In the genomic region with DNA sequence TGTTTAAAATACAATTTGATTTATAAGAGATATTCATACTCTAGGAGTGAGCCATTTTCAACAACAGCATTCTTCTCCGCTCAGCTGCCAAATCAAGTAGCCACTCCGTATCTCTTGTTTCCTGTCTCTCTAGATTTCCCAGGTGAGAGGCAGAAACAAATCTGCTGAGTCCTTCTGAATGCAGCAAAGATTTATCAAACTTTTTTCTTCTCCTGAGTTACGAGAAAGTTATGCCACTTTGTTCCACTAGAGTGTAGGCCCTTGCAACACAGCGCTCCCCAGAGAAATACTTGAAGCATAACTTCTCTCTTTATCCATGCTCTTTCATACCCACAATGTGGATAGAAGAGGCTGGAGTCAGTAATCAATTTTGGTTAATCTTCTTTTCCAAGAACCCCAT, we compare ENCODE assay signal across 22 cellular contexts.
DNase-seq lines count a peak whose midpoint lies in the region; ATAC-seq, FAIRE-seq and TF ChIP-seq lines count a peak whose summit lies in the region.
"Had no signal": no experiment of that assay in that cellular context is flagged by ENCODE, and none has a peak within 500 bp of the region (broad histone marks: within the 10 kb centered on the region; RNA-seq: fewer than 3 reads in every experiment).

No MANE protein-coding gene starts in this region.

- H4K5ac ChIP-seq in H1 (ENCODE audit: insufficient read length, low read depth, low read length) = no peak overlapping the region

- H3K9me3 ChIP-seq in H1 (ENCODE audit: insufficient read depth in 2 of 2, low read depth in 1 of 2, low read length in 1 of 2) (no peaks in the 10 kb centered on the region), neuronal stem cell (replicated peaks in 1 of 2; ENCODE audit: control insufficient read depth in 2 of 2, insufficient read depth in 1 of 2, low read depth in 1 of 2, low read length in 2 of 2) (no peaks in the 10 kb centered on the region), small intestine (ENCODE audit: control insufficient read depth, low read depth) (no peaks in the 10 kb centered on the region)
- H3K9me3 ChIP-seq: MG63, SK-N-SH had no signal

- H3K4me3 ChIP-seq in H1 (ENCODE audit: extremely low read depth in 1 of 4, insufficient read depth in 2 of 4, low read depth in 3 of 4, low read length in 4 of 4) = no peak overlapping the region
- H3K4me3 ChIP-seq in neuronal stem cell (ENCODE audit: low read length in 2 of 2) = no peak overlapping the region
- H3K4me3 ChIP-seq in small intestine (ENCODE audit: low read depth in 1 of 2, low read length in 2 of 2) = no peak overlapping the region
- H3K4me3 ChIP-seq: MG63 had no signal

- H3K36me3 ChIP-seq in H1 (ENCODE audit: control insufficient read depth in 2 of 4, insufficient read depth in 4 of 4, low read length in 3 of 4) (0 out of 8 replicates have a peak, but pooled peaks cover 0 to 5% (median 0%) of the 10 kb centered on the region in 4 experiments), neuronal stem cell (replicated peaks in 1 of 2; ENCODE audit: control insufficient read depth in 2 of 2, insufficient read depth in 2 of 2, low read length in 2 of 2) (no peaks in the 10 kb centered on the region), small intestine (ENCODE audit: control insufficient read depth in 2 of 2, insufficient read depth in 2 of 2, low read length in 2 of 2) (no peaks in the 10 kb centered on the region)
- H3K36me3 ChIP-seq: MG63 had no signal

- DNase-seq in Daoy (ENCODE audit: low read depth) (peak; percentile 1), HT-29 (ENCODE audit: low spot score) (peak; percentile 1), H1 (ENCODE audit: low read depth in 1 of 2, low spot score in 2 of 2) (no peak), neuronal stem cell (ENCODE audit: low spot score) (no peak), small intestine (no peak), left colon (no peak)
- DNase-seq: AML-193, DMS 273 treated with DMSO at 0.1 percent for 48 hours, GF-D8, GOT3, HFFc6, Karpas-422, MG63, NCI-H1092, NCI-H1436 treated with DMSO at 0.1 percent for 48 hours, NCI-H2029, NCI-H345, NCI-H524 treated with DMSO at 0.1 percent for 48 hours, SHP77, SK-N-SH had no signal

- H2AK5ac ChIP-seq in H1 (ENCODE audit: low read depth, low read length) = no peak overlapping the region
- H2AK5ac ChIP-seq in neuronal stem cell (ENCODE audit: low read depth, low read length) = no peak overlapping the region

- H2AFZ ChIP-seq in H1 (ENCODE audit: low read length) (peak overlapping the region; percentile 54; the same call in 1 of the 2 replicates), neuronal stem cell (ENCODE audit: low read length) (peak overlapping the region; percentile 28)

- H2BK12ac ChIP-seq in H1 (ENCODE audit: low read depth, low read length) = no peak overlapping the region
- H2BK12ac ChIP-seq in neuronal stem cell (ENCODE audit: low read length) = no peak overlapping the region

- H3K23ac ChIP-seq in H1 (ENCODE audit: insufficient read length) (no peak overlapping the region), neuronal stem cell (ENCODE audit: low read depth, low read length, poor library complexity) (no peak overlapping the region)

- H2BK120ac ChIP-seq in H1 (replicated peaks; ENCODE audit: low read depth, low read length) (no peak overlapping the region), neuronal stem cell (ENCODE audit: low read depth, low read length) (no peak overlapping the region)

- H3K4ac ChIP-seq in H1 (replicated peaks; ENCODE audit: insufficient read length, low read depth, low read length) (no peak overlapping the region), neuronal stem cell (ENCODE audit: low read length) (no peak overlapping the region)

- POLR2A ChIA-PET in H1 (lab: Charles Lee; ENCODE audit: partially characterized antibody) = no interaction called here

- TF ChIP-seq POLR2A in H1 (IDR thresholded peaks at IDR 0.05; ENCODE audit: control extremely low read depth in 1 of 2, low read depth in 2 of 2, low read length in 2 of 2) = no peak

- no peak overlapping the region for H3K14ac ChIP-seq in H1 (ENCODE audit: insufficient read length)
- H3K14ac ChIP-seq in neuronal stem cell (ENCODE audit: low read length) = no peak overlapping the region

- no peak overlapping the region for H4K8ac ChIP-seq in H1 (ENCODE audit: extremely low read depth, insufficient read depth, low read length)
- H4K8ac ChIP-seq in neuronal stem cell (ENCODE audit: low read depth, low read length) = no peak overlapping the region

- H3K27ac ChIP-seq in H1 (ENCODE audit: low read depth, low read length) (no peak overlapping the region), neuronal stem cell (replicated peaks; ENCODE audit: low read length) (no peak overlapping the region), small intestine (ENCODE audit: low read depth in 1 of 2, low read length in 1 of 2) (no peak overlapping the region)

- FAIRE-seq in H1 (lab: Jason Lieb, UNC) (peak; percentile 63), small intestine (lab: Jason Lieb, UNC) (no peak)

- no peak overlapping the region for H3K56ac ChIP-seq in H1 (replicated peaks; ENCODE audit: insufficient read length, low read depth, low read length)

- no peaks in the 10 kb centered on the region for H3K23me2 ChIP-seq in H1 (ENCODE audit: low read depth, low read length)

- no peak overlapping the region for H4K91ac ChIP-seq in H1 (replicated peaks; ENCODE audit: insufficient read length, low read length)
- no peak overlapping the region for H4K91ac ChIP-seq in neuronal stem cell (ENCODE audit: low read depth, low read length, poor library complexity)

- intact Hi-C loops in left colon (cut with DNase I, micrococcal nuclease) = no loop called here

- no peak overlapping the region for H3K9ac ChIP-seq in H1 (replicated peaks in 1 of 4; ENCODE audit: extremely low read depth in 1 of 4, low read depth in 3 of 4, low read length in 3 of 4)
- H3K9ac ChIP-seq in neuronal stem cell (ENCODE audit: low read depth, low read length, poor library complexity) = no peak overlapping the region
- H3K9ac ChIP-seq: SK-N-SH had no signal

- H3K18ac ChIP-seq in H1 (ENCODE audit: extremely low read depth, low read length) (no peak overlapping the region), neuronal stem cell (ENCODE audit: low read length) (no peak overlapping the region)

- no peak overlapping the region for H2BK15ac ChIP-seq in H1 (ENCODE audit: low read length)
- no peak overlapping the region for H2BK15ac ChIP-seq in neuronal stem cell (ENCODE audit: low read length)

- peak in 2 of 3 experiments; percentile 55 to 70; a peak in 3 of 4 replicates for TF ChIP-seq CTCF in H1 (IDR thresholded peaks at IDR 0.05; ENCODE audit: control extremely low read depth in 1 of 3, insufficient read depth in 1 of 3, low read depth in 1 of 3, low read length in 3 of 3)

- ATAC-seq in HG03196 (IDR thresholded peaks at IDR 0.05; ENCODE audit: unreplicated experiment) = no peak
- ATAC-seq in HG02885 (IDR thresholded peaks at IDR 0.05; ENCODE audit: poor library complexity, unreplicated experiment) = no peak
- no peak for ATAC-seq in left colon

- TF ChIP-seq RAD21 in H1 (IDR thresholded peaks at IDR 0.05 in 1 of 2, conservative IDR thresholded peaks at IDR 0.05 in 1 of 2; ENCODE audit: low read depth in 2 of 2, low read length in 2 of 2) = peak; percentile 59 to 68

- H3K79me1 ChIP-seq in H1 (ENCODE audit: low read depth, low read length) (no peaks in the 10 kb centered on the region), neuronal stem cell (ENCODE audit: low read depth, low read length) (no peaks in the 10 kb centered on the region)

- peaks cover 0 to 4% (median 2%) of the 10 kb centered on the region in 4 experiments; a peak in 2 of 7 replicates for H3K4me1 ChIP-seq in H1 (replicated peaks in 1 of 4; ENCODE audit: control insufficient read depth in 3 of 4, insufficient read depth in 4 of 4, low read length in 3 of 4)
- no peaks in the 10 kb centered on the region for H3K4me1 ChIP-seq in neuronal stem cell (ENCODE audit: control insufficient read depth in 2 of 2, insufficient read depth in 1 of 2, low read depth in 1 of 2, low read length in 2 of 2)
- no peaks in the 10 kb centered on the region for H3K4me1 ChIP-seq in small intestine (ENCODE audit: control insufficient read depth in 2 of 2, insufficient read depth in 1 of 2, low read depth in 1 of 2, low read length in 1 of 2)

- H4K20me1 ChIP-seq in H1 (replicated peaks in 1 of 2; ENCODE audit: control insufficient read depth in 1 of 2, insufficient read depth in 2 of 2, low read length in 2 of 2) = no peaks in the 10 kb centered on the region

- H3K79me2 ChIP-seq in H1 (ENCODE audit: control insufficient read depth in 1 of 2, insufficient read depth in 2 of 2, low read length in 2 of 2) = no peaks in the 10 kb centered on the region

- H2BK5ac ChIP-seq in H1 (ENCODE audit: low read depth, low read length) (no peak overlapping the region), neuronal stem cell (ENCODE audit: low read length) (no peak overlapping the region)

- 77% methylated on average over 4 of the region's 4 CpGs; no CpG with 5 or more reads in 1 of the 2 experiments for WGBS in H1 (ENCODE audit: extremely low coverage in 1 of 2, insufficient coverage in 1 of 2, insufficient read length in 1 of 2, insufficient replicate concordance in 2 of 2, low coverage in 1 of 2, low lambda C conversion rate in 2 of 2, missing lambda C conversion rate in 1 of 2), 2 experiments
- WGBS in neuronal stem cell (ENCODE audit: extremely low coverage in 2 of 2, insufficient read length in 2 of 2, insufficient replicate concordance in 1 of 2), 2 donors = no CpG with 5 or more reads among the region's 4 CpGs
- WGBS in small intestine, 3 donors = 76 to 90% (median 85%) methylated on average over 4 of the region's 4 CpGs

- H3K27me3 ChIP-seq in H1 (replicated peaks in 1 of 4; ENCODE audit: control insufficient read depth in 3 of 4, extremely low read depth in 1 of 4, insufficient read depth in 3 of 4, low read length in 3 of 4) = no peaks in the 10 kb centered on the region
- H3K27me3 ChIP-seq in neuronal stem cell (ENCODE audit: control insufficient read depth in 3 of 3, insufficient read depth in 3 of 3, low read depth in 1 of 3, low read length in 3 of 3) = no peaks in the 10 kb centered on the region
- no peaks in the 10 kb centered on the region for H3K27me3 ChIP-seq in small intestine (ENCODE audit: control insufficient read depth in 2 of 2, insufficient read depth in 2 of 2, low read length in 2 of 2)
- H3K27me3 ChIP-seq: MG63 had no signal

- H3K4me2 ChIP-seq in H1 (ENCODE audit: insufficient read depth in 1 of 2, low read depth in 2 of 2, low read length in 2 of 2) = no peak overlapping the region
- no peak overlapping the region for H3K4me2 ChIP-seq in neuronal stem cell (ENCODE audit: insufficient read depth, low read length, poor library complexity, severe bottlenecking)
- H3K4me2 ChIP-seq: SK-N-SH had no signal

- CTCF ChIA-PET in H1 (lab: Charles Lee; ENCODE audit: partially characterized antibody) = interaction anchor here (0.6 to 2.1 kb wide), 3 partner anchors 10 to 1567 kb away, joined by 3 to 6 read pairs (median 3); no protein-coding TSS in a partner anchor

- no peak overlapping the region for H2BK20ac ChIP-seq in H1 (ENCODE audit: low read length)

- TF ChIP-seq EP300 in H1 (IDR thresholded peaks at IDR 0.05; ENCODE audit: borderline replicate concordance in 1 of 2, low read depth in 2 of 2, low read length in 2 of 2) = no peak

TF ChIP-seq in H1, 55 proteins besides CTCF, POLR2A, EP300 and RAD21 (continues in another document):
- no peak for TF ChIP-seq CHD2 (IDR thresholded peaks at IDR 0.05; ENCODE audit: low read length)

Comparison
In these comparisons a context has a peak if more than half of its experiments do, and no peak if none do; other contexts are left out.
1. DNase-seq: peak in Daoy (single experiment) and HT-29 (single experiment); none in H1 (0 of 2), neuronal stem cell (single experiment), small intestine (single experiment) and left colon (0 of 2).